In the genomic region with DNA sequence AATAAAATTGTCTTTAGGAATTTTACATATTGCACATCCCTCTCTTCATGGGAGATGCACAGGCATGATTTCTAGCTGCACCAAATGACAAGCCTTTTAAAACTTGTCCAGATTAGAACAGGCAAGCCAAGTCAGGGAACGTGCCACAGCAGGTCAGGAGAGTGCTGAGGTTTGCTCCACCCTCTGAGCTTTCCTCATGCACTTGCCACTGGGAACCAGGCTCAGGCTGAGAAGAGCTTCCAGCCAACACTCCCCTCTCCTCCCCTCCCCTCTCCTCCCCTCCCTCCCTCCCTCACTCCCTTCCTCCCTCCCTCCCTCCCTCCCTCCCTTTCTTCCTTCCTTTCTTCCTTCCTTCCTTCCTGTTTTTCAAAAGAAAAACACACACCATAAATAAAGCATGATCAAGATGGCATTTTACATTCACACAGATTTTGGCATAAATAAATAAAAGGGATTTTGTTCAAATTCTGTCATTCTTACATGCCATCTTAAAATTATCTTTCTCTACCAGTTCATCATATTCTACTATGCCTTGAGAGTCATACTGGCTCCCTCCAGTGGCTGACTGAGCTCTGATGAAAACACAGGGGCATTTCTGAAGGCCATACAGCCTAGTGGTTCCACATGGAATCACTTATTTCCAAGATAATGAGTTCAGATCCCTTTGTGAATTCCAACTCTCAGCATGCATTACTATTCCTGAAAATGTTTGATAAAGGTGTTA, we compare ENCODE assay signal across 8 cellular contexts.
DNase-seq lines count a peak whose midpoint lies in the region; ATAC-seq and TF ChIP-seq lines count a peak whose summit lies in the region.

No MANE protein-coding gene starts in this region.

- H3K27ac ChIP-seq in RWPE2 (ENCODE audit: poor library complexity, severe bottlenecking) (peak overlapping the region; percentile 17), neural cell (ENCODE audit: low read length) (no peak overlapping the region)

- no peaks in the 10 kb centered on the region for H3F3A ChIP-seq in neural cell (ENCODE audit: insufficient read depth, low read length, poor library complexity, severe bottlenecking)

- H3K27me3 ChIP-seq in RWPE2 (ENCODE audit: insufficient read depth, poor library complexity, severe bottlenecking) (no peaks in the 10 kb centered on the region), neural cell (ENCODE audit: insufficient read depth, low read depth, low read length) (no peaks in the 10 kb centered on the region)

- no peaks in the 10 kb centered on the region for H3K36me3 ChIP-seq in RWPE2 (ENCODE audit: low read depth)
- no peaks in the 10 kb centered on the region for H3K36me3 ChIP-seq in neural cell (ENCODE audit: insufficient read depth, low read length)

- DNase-seq in Caki2 (ENCODE audit: low read depth) (peak; percentile 45), HS-27A (ENCODE audit: low read depth) (peak; percentile 65), RWPE2 (ENCODE audit: low spot score) (peak; percentile 64), fibroblast of gingiva (ENCODE audit: low read depth) (peak; percentile 42)
- no peak for DNase-seq in effector CD4-positive, alpha-beta T cell
- no peak for DNase-seq in stimulated activated naive CD8-positive, alpha-beta T cell treated with anti-CD3 and anti-CD28 coated beads, Interleukin-15, Interleukin-2, amounts not matched to agents 100 U/mL and 50 U/mL, for 24 hours

- TF ChIP-seq RAD21 in neural cell (conservative IDR thresholded peaks at IDR 0.05): peak; percentile 64

- no peak overlapping the region for H3K4me3 ChIP-seq in RWPE2 (ENCODE audit: severe bottlenecking)
- no peak overlapping the region for H3K4me3 ChIP-seq in neural cell (ENCODE audit: low read length)

- H3K9ac ChIP-seq in neural cell (ENCODE audit: low read length): no peak overlapping the region

- ATAC-seq in GM19035 (IDR thresholded peaks at IDR 0.05; ENCODE audit: unreplicated experiment) (peak; percentile 70), RWPE2 (ENCODE audit: low read depth) (peak; percentile 92)
- no peak for ATAC-seq in stimulated activated naive CD8-positive, alpha-beta T cell treated with anti-CD3 and anti-CD28 coated beads, Interleukin-15, Interleukin-2, amounts not matched to agents 100 U/mL and 50 U/mL, for 24 hours

- no peak for TF ChIP-seq EP300 in neural cell (conservative IDR thresholded peaks at IDR 0.05; ENCODE audit: poor library complexity, severe bottlenecking)

- H3K9me2 ChIP-seq in neural cell (ENCODE audit: insufficient read depth, low read length): no peaks in the 10 kb centered on the region

- peak; percentile 62 for TF ChIP-seq CTCF in RWPE2 (IDR thresholded peaks at IDR 0.05; ENCODE audit: poor library complexity, severe bottlenecking)
- peak; percentile 69 for TF ChIP-seq CTCF in neural cell (IDR thresholded peaks at IDR 0.05; ENCODE audit: poor library complexity, severe bottlenecking)

- no peak overlapping the region for H2AFZ ChIP-seq in neural cell (ENCODE audit: low read depth, low read length)

- no peaks in the 10 kb centered on the region for H4K20me1 ChIP-seq in neural cell (ENCODE audit: insufficient read depth)

- no peak overlapping the region for H3K4me2 ChIP-seq in neural cell (ENCODE audit: low read length)

- H3K79me2 ChIP-seq in neural cell (replicated peaks; ENCODE audit: insufficient read depth, low read length): no peaks in the 10 kb centered on the region

- in situ Hi-C loops in Caki2 (cut with HindIII; ENCODE audit: low pct_unique_long_range_greater_than_20kb, low sequenced_read_pairs): no loop called here

- peaks cover 12% of the 10 kb centered on the region for H3K4me1 ChIP-seq in RWPE2 (ENCODE audit: insufficient read depth, poor library complexity, severe bottlenecking)

- H3K9me3 ChIP-seq in RWPE2 (ENCODE audit: severe bottlenecking): no peaks in the 10 kb centered on the region
- no peaks in the 10 kb centered on the region for H3K9me3 ChIP-seq in neural cell (ENCODE audit: low read length)

TF ChIP-seq in neural cell, 6 proteins besides CTCF, POLR2A, EP300 and RAD21:
- no peak for TF ChIP-seq EZH2 (IDR thresholded peaks at IDR 0.05; ENCODE audit: borderline replicate concordance, insufficient read depth, low read length, poor library complexity, severe bottlenecking)
- peak; percentile 69 for TF ChIP-seq SMC3 (conservative IDR thresholded peaks at IDR 0.05; ENCODE audit: poor library complexity)
- no peak for TF ChIP-seq TAF1 (IDR thresholded peaks at IDR 0.05; ENCODE audit: low read depth)
- no peak for TF ChIP-seq POLR2AphosphoS5 (IDR thresholded peaks at IDR 0.05)
- TF ChIP-seq MXI1 (conservative IDR thresholded peaks at IDR 0.05; ENCODE audit: poor library complexity, severe bottlenecking): no peak
- TF ChIP-seq, protein P1, sequence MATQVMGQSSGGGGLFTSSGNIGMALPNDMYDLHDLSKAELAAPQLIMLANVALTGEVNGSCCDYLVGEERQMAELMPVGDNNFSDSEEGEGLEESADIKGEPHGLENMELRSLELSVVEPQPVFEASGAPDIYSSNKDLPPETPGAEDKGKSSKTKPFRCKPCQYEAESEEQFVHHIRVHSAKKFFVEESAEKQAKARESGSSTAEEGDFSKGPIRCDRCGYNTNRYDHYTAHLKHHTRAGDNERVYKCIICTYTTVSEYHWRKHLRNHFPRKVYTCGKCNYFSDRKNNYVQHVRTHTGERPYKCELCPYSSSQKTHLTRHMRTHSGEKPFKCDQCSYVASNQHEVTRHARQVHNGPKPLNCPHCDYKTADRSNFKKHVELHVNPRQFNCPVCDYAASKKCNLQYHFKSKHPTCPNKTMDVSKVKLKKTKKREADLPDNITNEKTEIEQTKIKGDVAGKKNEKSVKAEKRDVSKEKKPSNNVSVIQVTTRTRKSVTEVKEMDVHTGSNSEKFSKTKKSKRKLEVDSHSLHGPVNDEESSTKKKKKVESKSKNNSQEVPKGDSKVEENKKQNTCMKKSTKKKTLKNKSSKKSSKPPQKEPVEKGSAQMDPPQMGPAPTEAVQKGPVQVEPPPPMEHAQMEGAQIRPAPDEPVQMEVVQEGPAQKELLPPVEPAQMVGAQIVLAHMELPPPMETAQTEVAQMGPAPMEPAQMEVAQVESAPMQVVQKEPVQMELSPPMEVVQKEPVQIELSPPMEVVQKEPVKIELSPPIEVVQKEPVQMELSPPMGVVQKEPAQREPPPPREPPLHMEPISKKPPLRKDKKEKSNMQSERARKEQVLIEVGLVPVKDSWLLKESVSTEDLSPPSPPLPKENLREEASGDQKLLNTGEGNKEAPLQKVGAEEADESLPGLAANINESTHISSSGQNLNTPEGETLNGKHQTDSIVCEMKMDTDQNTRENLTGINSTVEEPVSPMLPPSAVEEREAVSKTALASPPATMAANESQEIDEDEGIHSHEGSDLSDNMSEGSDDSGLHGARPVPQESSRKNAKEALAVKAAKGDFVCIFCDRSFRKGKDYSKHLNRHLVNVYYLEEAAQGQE (IDR thresholded peaks at IDR 0.05; ENCODE audit: borderline replicate concordance): no peak

Comparison
In these comparisons a context has a peak if more than half of its experiments do, and no peak if none do; other contexts are left out.
1. DNase-seq: peak in Caki2 (single experiment), HS-27A (single experiment), RWPE2 (single experiment) and fibroblast of gingiva (single experiment); none in effector CD4-positive, alpha-beta T cell (single experiment) and stimulated activated naive CD8-positive, alpha-beta T cell treated with anti-CD3 and anti-CD28 coated beads, Interleukin-15, Interleukin-2, amounts not matched to agents 100 U/mL and 50 U/mL, for 24 hours (single experiment).